1 cellular context compared by ENCODE assay signal in genomic region chr13:113183450-113184129, GRCh38.
TF ChIP-seq lines count a peak whose summit lies in the region.

No MANE protein-coding gene starts in this region.

TF ChIP-seq in HepG2, 621 proteins besides CTCF, POLR2A, EP300 and RAD21 (continued from another document and continues in another):
- TF ChIP-seq AKNA (CRISPR knock-in tag; IDR thresholded peaks at IDR 0.05; ENCODE audit: borderline replicate concordance) (no peak), PAF1 (CRISPR knock-in tag; IDR thresholded peaks at IDR 0.05) (no peak), ZNF256 (CRISPR knock-in tag; conservative IDR thresholded peaks at IDR 0.05) (no peak), ZNF530 (CRISPR knock-in tag; IDR thresholded peaks at IDR 0.05; ENCODE audit: low read depth) (no peak), ZMYM2 (CRISPR knock-in tag; IDR thresholded peaks at IDR 0.05) (peak; percentile 47; the same call in 1 of the 2 replicates), NBN (conservative IDR thresholded peaks at IDR 0.05) (no peak), KAT2B (IDR thresholded peaks at IDR 0.05; ENCODE audit: borderline replicate concordance, low read depth, low read length) (no peak), ZBTB39 (CRISPR knock-in tag; IDR thresholded peaks at IDR 0.05) (no peak), CBFB (CRISPR knock-in tag; IDR thresholded peaks at IDR 0.05) (no peak), MED8 (CRISPR knock-in tag; IDR thresholded peaks at IDR 0.05; ENCODE audit: insufficient replicate concordance) (no peak), ZNF337 (CRISPR knock-in tag; IDR thresholded peaks at IDR 0.05; ENCODE audit: borderline replicate concordance, low read depth) (no peak), ZNF619 (CRISPR knock-in tag; IDR thresholded peaks at IDR 0.05) (no peak), ZNF788 (CRISPR knock-in tag; IDR thresholded peaks at IDR 0.05; ENCODE audit: borderline replicate concordance) (peak; percentile 63; the same call in 1 of the 2 replicates), SAFB2 (CRISPR knock-in tag; IDR thresholded peaks at IDR 0.05; ENCODE audit: borderline replicate concordance, low read depth) (no peak), ZNF670 (CRISPR knock-in tag; IDR thresholded peaks at IDR 0.05; ENCODE audit: borderline replicate concordance) (no peak), NFKB2 (CRISPR knock-in tag; IDR thresholded peaks at IDR 0.05; ENCODE audit: borderline replicate concordance) (no peak), ZNF414 (CRISPR knock-in tag; IDR thresholded peaks at IDR 0.05) (no peak), AGO2 (optimal IDR thresholded peaks at IDR 0.05; ENCODE audit: low read depth, low read length) (no peak), HNF4A (CRISPR knock-in tag; IDR thresholded peaks at IDR 0.05) (peak; percentile 86), MXD1 (CRISPR knock-in tag; IDR thresholded peaks at IDR 0.05) (no peak), ZNF232 (CRISPR knock-in tag; IDR thresholded peaks at IDR 0.05; ENCODE audit: borderline replicate concordance) (no peak; the same call in 1 of the 2 replicates), PLSCR1 (CRISPR knock-in tag; IDR thresholded peaks at IDR 0.05; ENCODE audit: borderline replicate concordance) (no peak), KAT8 (CRISPR knock-in tag; IDR thresholded peaks at IDR 0.05) (peak; percentile 44), RELA (CRISPR knock-in tag; IDR thresholded peaks at IDR 0.05) (no peak), ZNF580 (CRISPR knock-in tag; IDR thresholded peaks at IDR 0.05; ENCODE audit: borderline replicate concordance, low read depth) (peak; percentile 48; the same call in 1 of the 2 replicates), ZNF142 (CRISPR knock-in tag; IDR thresholded peaks at IDR 0.05) (no peak), ZNF383 (CRISPR knock-in tag; IDR thresholded peaks at IDR 0.05; ENCODE audit: borderline replicate concordance) (no peak), CHD4 (IDR thresholded peaks at IDR 0.05; ENCODE audit: borderline replicate concordance, low read length) (no peak), MATR3 (CRISPR knock-in tag; IDR thresholded peaks at IDR 0.05) (no peak), SP2 (CRISPR knock-in tag; IDR thresholded peaks at IDR 0.05) (no peak), ZFYVE20 (CRISPR knock-in tag; IDR thresholded peaks at IDR 0.05; ENCODE audit: borderline replicate concordance, low read depth) (no peak), HMGA1 (CRISPR knock-in tag; conservative IDR thresholded peaks at IDR 0.05) (no peak), HOXA7 (CRISPR knock-in tag; IDR thresholded peaks at IDR 0.05) (no peak), ZSCAN29 (CRISPR knock-in tag; conservative IDR thresholded peaks at IDR 0.05) (0 out of 2 replicates have a peak, but pooled peaks have one; percentile 31), KLF6 (CRISPR knock-in tag; IDR thresholded peaks at IDR 0.05) (peak; percentile 60; the same call in 1 of the 2 replicates), ZNF639 (CRISPR knock-in tag; conservative IDR thresholded peaks at IDR 0.05) (no peak), ZNF124 (CRISPR knock-in tag; IDR thresholded peaks at IDR 0.05) (no peak), CCAR2 (optimal IDR thresholded peaks at IDR 0.05; ENCODE audit: low read depth, low read length) (no peak), MYC (CRISPR knock-in tag; IDR thresholded peaks at IDR 0.05; ENCODE audit: borderline replicate concordance) (peak; percentile 87), THYN1 (CRISPR knock-in tag; IDR thresholded peaks at IDR 0.05; ENCODE audit: borderline replicate concordance, low read depth) (no peak), HDAC2 (CRISPR knock-in tag; IDR thresholded peaks at IDR 0.05) (peak; percentile 75), RNF219 (CRISPR knock-in tag; IDR thresholded peaks at IDR 0.05) (no peak), NR0B2 (CRISPR knock-in tag; IDR thresholded peaks at IDR 0.05) (no peak), SMAD3 (CRISPR knock-in tag; IDR thresholded peaks at IDR 0.05) (no peak), ZNF205 (CRISPR knock-in tag; IDR thresholded peaks at IDR 0.05) (0 out of 2 replicates have a peak, but pooled peaks have one; percentile 5), ARNTL (CRISPR knock-in tag; IDR thresholded peaks at IDR 0.05) (peak; percentile 65; the same call in 1 of the 2 replicates), FOXO1 (CRISPR knock-in tag; IDR thresholded peaks at IDR 0.05) (peak; percentile 38; the same call in 1 of the 2 replicates)
